In the genomic region with DNA sequence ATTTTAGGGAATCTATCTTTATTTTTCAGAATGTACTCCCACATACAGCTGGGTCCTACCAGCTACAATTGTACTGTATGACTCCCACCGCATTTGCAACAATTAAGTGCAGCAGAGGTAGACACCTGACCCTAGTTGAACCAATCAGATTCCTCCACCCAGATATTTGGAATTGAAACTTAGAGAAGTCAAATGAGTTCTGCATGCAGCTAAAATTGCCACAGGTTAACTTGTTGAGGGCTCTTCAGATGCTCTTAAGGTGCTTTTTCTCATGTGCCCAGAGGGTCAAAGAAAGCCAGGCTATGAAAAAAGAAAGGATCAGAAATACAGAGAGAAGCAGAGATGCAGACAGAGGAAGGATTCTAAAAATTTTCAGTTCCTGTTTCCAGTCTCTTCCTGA, we compare ENCODE assay signal across 18 cellular contexts.
DNase-seq lines count a peak whose midpoint lies in the region; FAIRE-seq and TF ChIP-seq lines count a peak whose summit lies in the region.
"Had no signal": no experiment of that assay in that cellular context is flagged by ENCODE, and none has a peak within 500 bp of the region (broad histone marks: within the 10 kb centered on the region; RNA-seq: fewer than 3 reads in every experiment).

No MANE protein-coding gene starts in this region.

- no peaks in the 10 kb centered on the region for H3K27me3 Mint-ChIP-seq in activated naive CD4-positive, alpha-beta T cell treated with anti-CD3 and anti-CD28 coated beads, Interleukin-2, amount 10 ng/mL, durations not matched to agents 7 days and 5 days

- no peaks in the 10 kb centered on the region for H3K9me3 ChIP-seq in KOPT-K1 (ENCODE audit: insufficient read depth, low read length, poor library complexity, severe bottlenecking)
- no peaks in the 10 kb centered on the region for H3K9me3 ChIP-seq in H1 (ENCODE audit: insufficient read depth in 2 of 2, low read depth in 1 of 2, low read length in 1 of 2)
- H3K9me3 ChIP-seq: SJCRH30 had no signal

- H2BK5ac ChIP-seq in H1 (ENCODE audit: low read depth, low read length): no peak overlapping the region

- H3K4me3 ChIP-seq in H1 (ENCODE audit: extremely low read depth in 1 of 4, insufficient read depth in 2 of 4, low read depth in 3 of 4, low read length in 4 of 4): no peak overlapping the region
- H3K4me3 ChIP-seq: K562, SJCRH30 had no signal

- H4K5ac ChIP-seq in H1 (ENCODE audit: insufficient read length, low read depth, low read length): no peak overlapping the region

- POLR2A ChIA-PET in H1 (lab: Charles Lee; ENCODE audit: partially characterized antibody): no interaction called here

- H3K18ac ChIP-seq in H1 (ENCODE audit: extremely low read depth, low read length): no peak overlapping the region

- no peak for TF ChIP-seq RAD21 in H1 (IDR thresholded peaks at IDR 0.05 in 1 of 2, conservative IDR thresholded peaks at IDR 0.05 in 1 of 2; ENCODE audit: low read depth in 2 of 2, low read length in 2 of 2)

- peak overlapping the region; percentile 100 for H3K27ac ChIP-seq in KOPT-K1 (ENCODE audit: low read depth, low read length, poor library complexity, severe bottlenecking)
- H3K27ac ChIP-seq in H1 (ENCODE audit: low read depth, low read length): no peak overlapping the region
- H3K27ac ChIP-seq: C4-2B, SJCRH30 had no signal

- TF ChIP-seq POLR2A in H1 (IDR thresholded peaks at IDR 0.05; ENCODE audit: control extremely low read depth in 1 of 2, low read depth in 2 of 2, low read length in 2 of 2): no peak

- H3K27me3 ChIP-seq in H1 (replicated peaks in 1 of 4; ENCODE audit: control insufficient read depth in 3 of 4, extremely low read depth in 1 of 4, insufficient read depth in 3 of 4, low read length in 3 of 4): no peaks in the 10 kb centered on the region
- H3K27me3 ChIP-seq: SJCRH30 had no signal

- no peak overlapping the region for H2AK5ac ChIP-seq in H1 (ENCODE audit: low read depth, low read length)

- no peak overlapping the region for H3K14ac ChIP-seq in H1 (ENCODE audit: insufficient read length)

- H2BK20ac ChIP-seq in H1 (ENCODE audit: low read length): no peak overlapping the region

- H3K56ac ChIP-seq in H1 (replicated peaks; ENCODE audit: insufficient read length, low read depth, low read length): no peak overlapping the region

- peaks cover 15% of the 10 kb centered on the region for H3K36me3 Mint-ChIP-seq in activated naive CD4-positive, alpha-beta T cell treated with anti-CD3 and anti-CD28 coated beads, Interleukin-2, amount 10 ng/mL, durations not matched to agents 7 days and 5 days

- no peaks in the 10 kb centered on the region for H3K23me2 ChIP-seq in H1 (ENCODE audit: low read depth, low read length)

- H3K36me3 ChIP-seq in KOPT-K1 (ENCODE audit: insufficient read depth, low read length): peaks cover 7% of the 10 kb centered on the region
- no peaks in the 10 kb centered on the region for H3K36me3 ChIP-seq in H1 (ENCODE audit: control insufficient read depth in 2 of 4, insufficient read depth in 4 of 4, low read length in 3 of 4)
- H3K36me3 ChIP-seq: SJCRH30 had no signal

- no peak for FAIRE-seq in H1 (lab: Jason Lieb, UNC)
- FAIRE-seq: D721Med, H54, K562 had no signal

- no peak overlapping the region for H3K23ac ChIP-seq in H1 (ENCODE audit: insufficient read length)

- TF ChIP-seq CTCF in H1 (IDR thresholded peaks at IDR 0.05; ENCODE audit: control extremely low read depth in 1 of 3, insufficient read depth in 1 of 3, low read depth in 1 of 3, low read length in 3 of 3): no peak

- H2BK120ac ChIP-seq in H1 (replicated peaks; ENCODE audit: low read depth, low read length): no peak overlapping the region

- H3K4me2 ChIP-seq in H1 (ENCODE audit: insufficient read depth in 1 of 2, low read depth in 2 of 2, low read length in 2 of 2): no peak overlapping the region

- CTCF ChIA-PET in activated naive CD4-positive, alpha-beta T cell treated with anti-CD3 and anti-CD28 coated beads, Interleukin-2, amount 10 ng/mL, durations not matched to agents 7 days and 5 days (lab: Charles Lee): interaction anchor here (0.6 to 2.7 kb wide), 5 partner anchors 9 to 446 kb away, joined by 3 to 13 read pairs (median 4); no protein-coding TSS in a partner anchor
- CTCF ChIA-PET in H1 (lab: Charles Lee; ENCODE audit: partially characterized antibody): interaction anchor here (0.8 to 2.0 kb wide), 5 partner anchors 10 to 446 kb away, joined by 3 to 6 read pairs (median 4); no protein-coding TSS in a partner anchor

- H4K20me1 ChIP-seq in H1 (replicated peaks in 1 of 2; ENCODE audit: control insufficient read depth in 1 of 2, insufficient read depth in 2 of 2, low read length in 2 of 2): no peaks in the 10 kb centered on the region

- H2AFZ ChIP-seq in H1 (ENCODE audit: low read length): 0 out of 2 replicates have a peak overlapping the region, but pooled peaks have one; percentile 64

- peak overlapping the region; percentile 67 for H3K27ac Mint-ChIP-seq in activated naive CD4-positive, alpha-beta T cell treated with anti-CD3 and anti-CD28 coated beads, Interleukin-2, amount 10 ng/mL, durations not matched to agents 7 days and 5 days

- H3K4me1 ChIP-seq in H1 (replicated peaks in 1 of 4; ENCODE audit: control insufficient read depth in 3 of 4, insufficient read depth in 4 of 4, low read length in 3 of 4): no peaks in the 10 kb centered on the region
- H3K4me1 ChIP-seq: SJCRH30 had no signal

- no peak overlapping the region for H4K8ac ChIP-seq in H1 (ENCODE audit: extremely low read depth, insufficient read depth, low read length)

- H3K79me1 ChIP-seq in H1 (ENCODE audit: low read depth, low read length): no peaks in the 10 kb centered on the region

- H3K79me2 ChIP-seq in H1 (ENCODE audit: control insufficient read depth in 1 of 2, insufficient read depth in 2 of 2, low read length in 2 of 2): no peaks in the 10 kb centered on the region

- H3K9me3 Mint-ChIP-seq in activated naive CD4-positive, alpha-beta T cell treated with anti-CD3 and anti-CD28 coated beads, Interleukin-2, amount 10 ng/mL, durations not matched to agents 7 days and 5 days: peaks cover 9% of the 10 kb centered on the region

- peaks cover 60% of the 10 kb centered on the region for H3K4me1 Mint-ChIP-seq in activated naive CD4-positive, alpha-beta T cell treated with anti-CD3 and anti-CD28 coated beads, Interleukin-2, amount 10 ng/mL, durations not matched to agents 7 days and 5 days

- no peak overlapping the region for H2BK15ac ChIP-seq in H1 (ENCODE audit: low read length)

- H3K4ac ChIP-seq in H1 (replicated peaks; ENCODE audit: insufficient read length, low read depth, low read length): no peak overlapping the region

- H3K9ac ChIP-seq in H1 (replicated peaks in 1 of 4; ENCODE audit: extremely low read depth in 1 of 4, low read depth in 3 of 4, low read length in 3 of 4): no peak overlapping the region

- H3K4me3 Mint-ChIP-seq in activated naive CD4-positive, alpha-beta T cell treated with anti-CD3 and anti-CD28 coated beads, Interleukin-2, amount 10 ng/mL, durations not matched to agents 7 days and 5 days: no peak overlapping the region

- no peak for DNase-seq in activated naive CD4-positive, alpha-beta T cell treated with anti-CD3 and anti-CD28 coated beads, Interleukin-2, amount 10 ng/mL, durations not matched to agents 7 days and 5 days
- DNase-seq in activated naive CD4-positive, alpha-beta T cell treated with anti-CD3 and anti-CD28 coated beads, Interleukin-2, amount 50 U/mL, for 16 hours: no peak
- DNase-seq in H1 (ENCODE audit: low read depth in 1 of 2, low spot score in 2 of 2) (no peak), occipital lobe (lab: John Stamatoyannopoulos, UW) (no peak), islet precursor cell (no peak), NCI-H524 (lab: John Stamatoyannopoulos, UW) (no peak)
- DNase-seq: GF-D8, NCI-H1417, NCI-H187, NCI-H2107, NCI-H226, NCI-H524 treated with DMSO at 0.1 percent for 48 hours, SJCRH30 had no signal

- H2BK12ac ChIP-seq in H1 (ENCODE audit: low read depth, low read length): no peak overlapping the region

- H4K91ac ChIP-seq in H1 (replicated peaks; ENCODE audit: insufficient read length, low read length): no peak overlapping the region

- no peak for TF ChIP-seq EP300 in H1 (IDR thresholded peaks at IDR 0.05; ENCODE audit: borderline replicate concordance in 1 of 2, low read depth in 2 of 2, low read length in 2 of 2)

- WGBS in H1 (ENCODE audit: extremely low coverage in 1 of 2, insufficient coverage in 1 of 2, insufficient read length in 1 of 2, insufficient replicate concordance in 2 of 2, low coverage in 1 of 2, low lambda C conversion rate in 2 of 2, missing lambda C conversion rate in 1 of 2), 2 experiments: 100% methylated on average over 1 of the region's 1 CpG; no CpG with 5 or more reads in 1 of the 2 experiments

TF ChIP-seq in H1, 55 proteins besides CTCF, POLR2A, EP300 and RAD21:
- TF ChIP-seq POU5F1 (IDR thresholded peaks at IDR 0.05; ENCODE audit: low read depth, low read length) (no peak), JUN (IDR thresholded peaks at IDR 0.05; ENCODE audit: low read depth, low read length) (no peak), CHD2 (IDR thresholded peaks at IDR 0.05; ENCODE audit: low read length) (no peak), SIRT6 (IDR thresholded peaks at IDR 0.05; ENCODE audit: low read length) (no peak), BCL11A (IDR thresholded peaks at IDR 0.05; ENCODE audit: low read depth in 2 of 2, low read length in 2 of 2) (no peak), NANOG (IDR thresholded peaks at IDR 0.05; ENCODE audit: insufficient read depth, low read depth, low read length, poor library complexity, severe bottlenecking) (no peak), HDAC6 (IDR thresholded peaks at IDR 0.05; ENCODE audit: low read depth, low read length) (no peak), MAFK (IDR thresholded peaks at IDR 0.05; ENCODE audit: low read depth, low read length) (no peak), KDM5A (IDR thresholded peaks at IDR 0.05; ENCODE audit: low read length) (no peak)
